ENCODE assay signal across 1 cellular context in genomic region chr4:105896461-105896939, GRCh38.
A peak's percentile ranks its signal among the peaks of the same experiment; 100 is the strongest.
TF ChIP-seq lines count a peak whose summit lies in the region.

No MANE protein-coding gene starts in this region.

TF ChIP-seq in HepG2, 621 proteins besides CTCF, POLR2A, EP300 and RAD21 (continued from another document):
- TF ChIP-seq, protein P1, sequence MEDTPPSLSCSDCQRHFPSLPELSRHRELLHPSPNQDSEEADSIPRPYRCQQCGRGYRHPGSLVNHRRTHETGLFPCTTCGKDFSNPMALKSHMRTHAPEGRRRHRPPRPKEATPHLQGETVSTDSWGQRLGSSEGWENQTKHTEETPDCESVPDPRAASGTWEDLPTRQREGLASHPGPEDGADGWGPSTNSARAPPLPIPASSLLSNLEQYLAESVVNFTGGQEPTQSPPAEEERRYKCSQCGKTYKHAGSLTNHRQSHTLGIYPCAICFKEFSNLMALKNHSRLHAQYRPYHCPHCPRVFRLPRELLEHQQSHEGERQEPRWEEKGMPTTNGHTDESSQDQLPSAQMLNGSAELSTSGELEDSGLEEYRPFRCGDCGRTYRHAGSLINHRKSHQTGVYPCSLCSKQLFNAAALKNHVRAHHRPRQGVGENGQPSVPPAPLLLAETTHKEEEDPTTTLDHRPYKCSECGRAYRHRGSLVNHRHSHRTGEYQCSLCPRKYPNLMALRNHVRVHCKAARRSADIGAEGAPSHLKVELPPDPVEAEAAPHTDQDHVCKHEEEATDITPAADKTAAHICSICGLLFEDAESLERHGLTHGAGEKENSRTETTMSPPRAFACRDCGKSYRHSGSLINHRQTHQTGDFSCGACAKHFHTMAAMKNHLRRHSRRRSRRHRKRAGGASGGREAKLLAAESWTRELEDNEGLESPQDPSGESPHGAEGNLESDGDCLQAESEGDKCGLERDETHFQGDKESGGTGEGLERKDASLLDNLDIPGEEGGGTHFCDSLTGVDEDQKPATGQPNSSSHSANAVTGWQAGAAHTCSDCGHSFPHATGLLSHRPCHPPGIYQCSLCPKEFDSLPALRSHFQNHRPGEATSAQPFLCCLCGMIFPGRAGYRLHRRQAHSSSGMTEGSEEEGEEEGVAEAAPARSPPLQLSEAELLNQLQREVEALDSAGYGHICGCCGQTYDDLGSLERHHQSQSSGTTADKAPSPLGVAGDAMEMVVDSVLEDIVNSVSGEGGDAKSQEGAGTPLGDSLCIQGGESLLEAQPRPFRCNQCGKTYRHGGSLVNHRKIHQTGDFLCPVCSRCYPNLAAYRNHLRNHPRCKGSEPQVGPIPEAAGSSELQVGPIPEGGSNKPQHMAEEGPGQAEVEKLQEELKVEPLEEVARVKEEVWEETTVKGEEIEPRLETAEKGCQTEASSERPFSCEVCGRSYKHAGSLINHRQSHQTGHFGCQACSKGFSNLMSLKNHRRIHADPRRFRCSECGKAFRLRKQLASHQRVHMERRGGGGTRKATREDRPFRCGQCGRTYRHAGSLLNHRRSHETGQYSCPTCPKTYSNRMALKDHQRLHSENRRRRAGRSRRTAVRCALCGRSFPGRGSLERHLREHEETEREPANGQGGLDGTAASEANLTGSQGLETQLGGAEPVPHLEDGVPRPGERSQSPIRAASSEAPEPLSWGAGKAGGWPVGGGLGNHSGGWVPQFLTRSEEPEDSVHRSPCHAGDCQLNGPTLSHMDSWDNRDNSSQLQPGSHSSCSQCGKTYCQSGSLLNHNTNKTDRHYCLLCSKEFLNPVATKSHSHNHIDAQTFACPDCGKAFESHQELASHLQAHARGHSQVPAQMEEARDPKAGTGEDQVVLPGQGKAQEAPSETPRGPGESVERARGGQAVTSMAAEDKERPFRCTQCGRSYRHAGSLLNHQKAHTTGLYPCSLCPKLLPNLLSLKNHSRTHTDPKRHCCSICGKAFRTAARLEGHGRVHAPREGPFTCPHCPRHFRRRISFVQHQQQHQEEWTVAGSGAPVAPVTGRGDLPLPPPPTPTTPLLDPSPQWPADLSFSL (CRISPR knock-in tag; IDR thresholded peaks at IDR 0.05) = no peak
- TF ChIP-seq HNRNPUL1 (IDR thresholded peaks at IDR 0.05; ENCODE audit: low read depth, low read length) (no peak), SIX1 (CRISPR knock-in tag; IDR thresholded peaks at IDR 0.05; ENCODE audit: borderline replicate concordance) (no peak), ZNF713 (CRISPR knock-in tag; IDR thresholded peaks at IDR 0.05) (no peak), ATF3 (CRISPR knock-in tag; IDR thresholded peaks at IDR 0.05) (no peak), ZNF496 (CRISPR knock-in tag; IDR thresholded peaks at IDR 0.05; ENCODE audit: insufficient replicate concordance) (no peak), SALL1 (CRISPR knock-in tag; IDR thresholded peaks at IDR 0.05) (0 out of 2 replicates have a peak, but pooled peaks have one; percentile 17), HMGXB3 (CRISPR knock-in tag; IDR thresholded peaks at IDR 0.05; ENCODE audit: borderline replicate concordance) (no peak), SETDB1 (CRISPR knock-in tag; IDR thresholded peaks at IDR 0.05; ENCODE audit: borderline replicate concordance) (no peak), ZSCAN20 (CRISPR knock-in tag; IDR thresholded peaks at IDR 0.05; ENCODE audit: borderline replicate concordance) (no peak), MTA3 (CRISPR knock-in tag; IDR thresholded peaks at IDR 0.05) (no peak), ZNF292 (CRISPR knock-in tag; IDR thresholded peaks at IDR 0.05; ENCODE audit: borderline replicate concordance, low read depth) (peak; percentile 26; the same call in 1 of the 2 replicates), CHD4 (IDR thresholded peaks at IDR 0.05; ENCODE audit: borderline replicate concordance, low read length) (no peak), NFE2L2 (IDR thresholded peaks at IDR 0.05; ENCODE audit: low read length) (no peak), EZH2 (conservative IDR thresholded peaks at IDR 0.05; ENCODE audit: low read depth, low read length) (peak; percentile 80; the same call in 1 of the 2 replicates), ASH2L (IDR thresholded peaks at IDR 0.05; ENCODE audit: insufficient read length, low read depth, low read length) (peak; percentile 20), ZBTB8A (CRISPR knock-in tag; IDR thresholded peaks at IDR 0.05; ENCODE audit: borderline replicate concordance, low read depth) (no peak), ZNF788 (CRISPR knock-in tag; IDR thresholded peaks at IDR 0.05; ENCODE audit: borderline replicate concordance) (no peak), CAMTA2 (CRISPR knock-in tag; IDR thresholded peaks at IDR 0.05; ENCODE audit: borderline replicate concordance) (no peak), ZSCAN31 (CRISPR knock-in tag; IDR thresholded peaks at IDR 0.05; ENCODE audit: low read depth) (no peak), SMAD3 (CRISPR knock-in tag; IDR thresholded peaks at IDR 0.05) (no peak), KLF6 (CRISPR knock-in tag; IDR thresholded peaks at IDR 0.05) (no peak), ZNF569 (CRISPR knock-in tag; IDR thresholded peaks at IDR 0.05; ENCODE audit: borderline replicate concordance) (no peak), HDAC1 (CRISPR knock-in tag; IDR thresholded peaks at IDR 0.05) (peak; percentile 46; the same call in 1 of the 2 replicates)
- TF ChIP-seq, protein P2, sequence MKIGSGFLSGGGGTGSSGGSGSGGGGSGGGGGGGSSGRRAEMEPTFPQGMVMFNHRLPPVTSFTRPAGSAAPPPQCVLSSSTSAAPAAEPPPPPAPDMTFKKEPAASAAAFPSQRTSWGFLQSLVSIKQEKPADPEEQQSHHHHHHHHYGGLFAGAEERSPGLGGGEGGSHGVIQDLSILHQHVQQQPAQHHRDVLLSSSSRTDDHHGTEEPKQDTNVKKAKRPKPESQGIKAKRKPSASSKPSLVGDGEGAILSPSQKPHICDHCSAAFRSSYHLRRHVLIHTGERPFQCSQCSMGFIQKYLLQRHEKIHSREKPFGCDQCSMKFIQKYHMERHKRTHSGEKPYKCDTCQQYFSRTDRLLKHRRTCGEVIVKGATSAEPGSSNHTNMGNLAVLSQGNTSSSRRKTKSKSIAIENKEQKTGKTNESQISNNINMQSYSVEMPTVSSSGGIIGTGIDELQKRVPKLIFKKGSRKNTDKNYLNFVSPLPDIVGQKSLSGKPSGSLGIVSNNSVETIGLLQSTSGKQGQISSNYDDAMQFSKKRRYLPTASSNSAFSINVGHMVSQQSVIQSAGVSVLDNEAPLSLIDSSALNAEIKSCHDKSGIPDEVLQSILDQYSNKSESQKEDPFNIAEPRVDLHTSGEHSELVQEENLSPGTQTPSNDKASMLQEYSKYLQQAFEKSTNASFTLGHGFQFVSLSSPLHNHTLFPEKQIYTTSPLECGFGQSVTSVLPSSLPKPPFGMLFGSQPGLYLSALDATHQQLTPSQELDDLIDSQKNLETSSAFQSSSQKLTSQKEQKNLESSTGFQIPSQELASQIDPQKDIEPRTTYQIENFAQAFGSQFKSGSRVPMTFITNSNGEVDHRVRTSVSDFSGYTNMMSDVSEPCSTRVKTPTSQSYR (CRISPR knock-in tag; IDR thresholded peaks at IDR 0.05; ENCODE audit: borderline replicate concordance) = no peak
- TF ChIP-seq, protein P3, sequence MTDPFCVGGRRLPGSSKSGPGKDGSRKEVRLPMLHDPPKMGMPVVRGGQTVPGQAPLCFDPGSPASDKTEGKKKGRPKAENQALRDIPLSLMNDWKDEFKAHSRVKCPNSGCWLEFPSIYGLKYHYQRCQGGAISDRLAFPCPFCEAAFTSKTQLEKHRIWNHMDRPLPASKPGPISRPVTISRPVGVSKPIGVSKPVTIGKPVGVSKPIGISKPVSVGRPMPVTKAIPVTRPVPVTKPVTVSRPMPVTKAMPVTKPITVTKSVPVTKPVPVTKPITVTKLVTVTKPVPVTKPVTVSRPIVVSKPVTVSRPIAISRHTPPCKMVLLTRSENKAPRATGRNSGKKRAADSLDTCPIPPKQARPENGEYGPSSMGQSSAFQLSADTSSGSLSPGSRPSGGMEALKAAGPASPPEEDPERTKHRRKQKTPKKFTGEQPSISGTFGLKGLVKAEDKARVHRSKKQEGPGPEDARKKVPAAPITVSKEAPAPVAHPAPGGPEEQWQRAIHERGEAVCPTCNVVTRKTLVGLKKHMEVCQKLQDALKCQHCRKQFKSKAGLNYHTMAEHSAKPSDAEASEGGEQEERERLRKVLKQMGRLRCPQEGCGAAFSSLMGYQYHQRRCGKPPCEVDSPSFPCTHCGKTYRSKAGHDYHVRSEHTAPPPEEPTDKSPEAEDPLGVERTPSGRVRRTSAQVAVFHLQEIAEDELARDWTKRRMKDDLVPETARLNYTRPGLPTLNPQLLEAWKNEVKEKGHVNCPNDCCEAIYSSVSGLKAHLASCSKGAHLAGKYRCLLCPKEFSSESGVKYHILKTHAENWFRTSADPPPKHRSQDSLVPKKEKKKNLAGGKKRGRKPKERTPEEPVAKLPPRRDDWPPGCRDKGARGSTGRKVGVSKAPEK (CRISPR knock-in tag; IDR thresholded peaks at IDR 0.05; ENCODE audit: borderline replicate concordance) = peak; percentile 53; the same call in 1 of the 2 replicates
